1 cellular context compared by ENCODE assay signal in genomic region chr12:20404576-20405346, GRCh38.
TF ChIP-seq lines count a peak whose summit lies in the region.

No MANE protein-coding gene starts in this region.

TF ChIP-seq in SK-N-SH, 30 proteins besides CTCF, POLR2A, EP300 and RAD21 (continued from another document):
- no peak for TF ChIP-seq MAX (IDR thresholded peaks at IDR 0.05; ENCODE audit: low read depth)
